2 cellular contexts compared by ENCODE assay signal in genomic region chr5:131795879-131796792, GRCh38.
TF ChIP-seq lines count a peak whose summit lies in the region.

No MANE protein-coding gene starts in this region.

TF ChIP-seq in GM12891, 5 proteins besides CTCF, POLR2A, EP300 and RAD21 (continued from another document):
- TF ChIP-seq SPI1 (IDR thresholded peaks at IDR 0.05; ENCODE audit: low read depth, low read length), result no peak

TF ChIP-seq in endothelial cell of umbilical vein, 7 proteins besides CTCF, POLR2A, EP300 and RAD21 (continued from another document):
- TF ChIP-seq, protein P1, sequence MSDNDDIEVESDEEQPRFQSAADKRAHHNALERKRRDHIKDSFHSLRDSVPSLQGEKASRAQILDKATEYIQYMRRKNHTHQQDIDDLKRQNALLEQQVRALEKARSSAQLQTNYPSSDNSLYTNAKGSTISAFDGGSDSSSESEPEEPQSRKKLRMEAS (IDR thresholded peaks at IDR 0.05; ENCODE audit: insufficient read depth, insufficient read length), result no peak
- TF ChIP-seq MYC (IDR thresholded peaks at IDR 0.05; ENCODE audit: low read depth, low read length) (no peak), POLR2AphosphoS5 (IDR thresholded peaks at IDR 0.05; ENCODE audit: insufficient read depth, low read depth, low read length) (no peak), FOS (IDR thresholded peaks at IDR 0.05; ENCODE audit: borderline replicate concordance, insufficient read depth, low read length) (no peak), EZH2 (IDR thresholded peaks at IDR 0.05; ENCODE audit: borderline replicate concordance, low read depth, low read length, severe bottlenecking) (no peak), GATA2 (IDR thresholded peaks at IDR 0.05; ENCODE audit: insufficient read depth, insufficient read length, low read depth, low read length) (no peak)
